ENCODE assay signal across 25 cellular contexts in genomic region chr12:63084501-63084900, GRCh38.
"Had no signal": no experiment of that assay in that cellular context is flagged by ENCODE, and none has a peak within 500 bp of the region (broad histone marks: within the 10 kb centered on the region; RNA-seq: fewer than 3 reads in every experiment).

No MANE protein-coding gene starts in this region.

- H3K4me3 ChIP-seq: coronary artery, dorsolateral prefrontal cortex, esophagus muscularis mucosa, gastrocnemius medialis, heart right ventricle, left ventricle myocardium inferior, lower lobe of right lung, mucosa of descending colon had no signal

- H3K9me3 Mint-ChIP-seq: mesothelial cell of epicardium had no signal

- H3K27me3 ChIP-seq: dorsolateral prefrontal cortex, esophagus muscularis mucosa, gastrocnemius medialis, heart right ventricle had no signal

- H3K36me3 ChIP-seq: esophagus muscularis mucosa, gastrocnemius medialis, heart right ventricle, left ventricle myocardium inferior, lower lobe of right lung had no signal

- H3K36me3 Mint-ChIP-seq: immature natural killer cell, mesothelial cell of epicardium, naive B cell had no signal

- H3K27ac Mint-ChIP-seq: immature natural killer cell, mesothelial cell of epicardium had no signal

- H3K27me3 Mint-ChIP-seq: naive B cell had no signal

- H3K4me1 ChIP-seq: esophagus muscularis mucosa, gastrocnemius medialis, left ventricle myocardium inferior, lower lobe of right lung had no signal

- FAIRE-seq: colon, endothelial cell of umbilical vein, kidney had no signal

- H3K27ac ChIP-seq: coronary artery, dorsolateral prefrontal cortex, esophagus muscularis mucosa, gastrocnemius medialis, heart right ventricle, left ventricle myocardium inferior, lower lobe of right lung had no signal

- H3K4me3 Mint-ChIP-seq: immature natural killer cell, mesothelial cell of epicardium, naive B cell had no signal

- DNase-seq: dermis blood vessel endothelial cell; dorsolateral prefrontal cortex; effector CD4-positive, alpha-beta T cell; effector memory CD4-positive, alpha-beta T cell; foreskin fibroblast; gastrocnemius medialis; glutamatergic neuron; head of caudate nucleus; heart right ventricle; hypothalamus; immature natural killer cell; islet precursor cell; kidney; kidney glomerular epithelial cell; left colon; left ventricle myocardium inferior; lower lobe of right lung; mesenchymal stem cell; mucosa of descending colon; naive B cell had no signal

- H3K9me3 ChIP-seq: esophagus muscularis mucosa, gastrocnemius medialis, heart right ventricle, left ventricle myocardium inferior, lower lobe of right lung, mucosa of descending colon had no signal

- H3K4me1 Mint-ChIP-seq: immature natural killer cell, naive B cell had no signal
